In the genomic region with DNA sequence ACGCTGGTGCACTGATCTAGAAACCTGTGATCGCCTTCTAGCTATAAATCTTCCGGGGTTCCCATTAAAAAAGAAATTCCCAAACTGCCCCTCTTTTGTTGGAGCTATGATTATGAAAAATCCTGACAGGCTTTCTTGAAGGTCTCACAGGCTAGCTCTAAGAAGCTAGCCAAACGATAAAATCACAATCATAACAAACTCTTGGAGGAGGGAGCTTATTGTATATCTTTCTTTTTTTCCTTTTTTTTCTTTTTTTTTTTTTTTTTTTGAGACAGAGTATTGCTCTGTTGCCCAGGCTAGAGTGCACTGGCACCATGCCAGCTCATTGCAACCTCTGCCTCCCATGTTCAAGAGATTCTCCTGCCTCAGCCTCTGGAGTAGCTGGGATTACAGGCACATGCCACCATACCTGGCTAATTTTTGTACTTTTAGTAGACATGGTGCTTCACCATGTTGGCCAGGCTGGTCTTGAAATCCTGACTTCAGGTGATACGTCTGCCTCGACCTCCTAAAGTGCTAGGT, we compare ENCODE assay signal across 9 cellular contexts.
DNase-seq lines count a peak whose midpoint lies in the region; ATAC-seq and TF ChIP-seq lines count a peak whose summit lies in the region.
"Had no signal": no experiment of that assay in that cellular context is flagged by ENCODE, and none has a peak within 500 bp of the region (broad histone marks: within the 10 kb centered on the region; RNA-seq: fewer than 3 reads in every experiment).

No MANE protein-coding gene starts in this region.

- TF ChIP-seq CTCF in CD14-positive monocyte (IDR thresholded peaks at IDR 0.05), result no peak
- TF ChIP-seq CTCF in natural killer cell (IDR thresholded peaks at IDR 0.05), result no peak

- H3K27me3 Mint-ChIP-seq in CD14-positive monocyte (ENCODE audit: low read depth in 3 of 3) (no peaks in the 10 kb centered on the region), natural killer cell (ENCODE audit: low read depth in 2 of 2) (no peaks in the 10 kb centered on the region)

- peak overlapping the region; percentile 47 for H3K27ac ChIP-seq in cingulate gyrus (ENCODE audit: low read depth, low read length)

- H3K4me3 Mint-ChIP-seq in CD14-positive monocyte (peak overlapping the region; percentile 41 to 76), natural killer cell (peak overlapping the region; percentile 89)

- H3K27ac Mint-ChIP-seq in CD14-positive monocyte, result peak overlapping the region; percentile 91 to 99 (median 96)
- peak overlapping the region; percentile 92 to 93 for H3K27ac Mint-ChIP-seq in natural killer cell

- ATAC-seq in natural killer cell (peak in 2 of 3 donors; percentile 4 to 7), GM18517 (IDR thresholded peaks at IDR 0.05; ENCODE audit: unreplicated experiment) (no peak)

- H3K9me3 Mint-ChIP-seq in CD14-positive monocyte (peaks cover 0 to 2% (median 0%) of the 10 kb centered on the region in 7 donors), natural killer cell (no peaks in the 10 kb centered on the region)

- peaks cover 58% of the 10 kb centered on the region for H3K4me1 Mint-ChIP-seq in CD14-positive monocyte
- H3K4me1 Mint-ChIP-seq in natural killer cell, result peaks cover 44 to 53% of the 10 kb centered on the region in 2 donors

- DNase-seq in CD14-positive monocyte (ENCODE audit: low spot score) (no peak), NCI-H460 (ENCODE audit: extremely low read depth, low read depth) (peak; percentile 30), natural killer cell (no peak), putamen (ENCODE audit: low spot score) (no peak), HuH-7.5 (ENCODE audit: low spot score) (no peak), superior temporal gyrus (ENCODE audit: extremely low spot score) (no peak)
- DNase-seq: NCI-H510A had no signal

- H3K36me3 Mint-ChIP-seq in CD14-positive monocyte (peaks cover 2% of the 10 kb centered on the region in 2 donors), natural killer cell (no peaks in the 10 kb centered on the region)

- intact Hi-C loops in CD14-positive monocyte (cut with micrococcal nuclease) (loop anchor here in 1 of 2 donors (10.0 kb wide), 2 partner anchors 64 to 126 kb away; no protein-coding TSS in a partner anchor), natural killer cell (cut with micrococcal nuclease) (loop anchor here (2.0 kb wide), 1 partner anchor 54 kb away; no protein-coding TSS in a partner anchor)
